8 cellular contexts compared by ENCODE assay signal in the genomic region with DNA sequence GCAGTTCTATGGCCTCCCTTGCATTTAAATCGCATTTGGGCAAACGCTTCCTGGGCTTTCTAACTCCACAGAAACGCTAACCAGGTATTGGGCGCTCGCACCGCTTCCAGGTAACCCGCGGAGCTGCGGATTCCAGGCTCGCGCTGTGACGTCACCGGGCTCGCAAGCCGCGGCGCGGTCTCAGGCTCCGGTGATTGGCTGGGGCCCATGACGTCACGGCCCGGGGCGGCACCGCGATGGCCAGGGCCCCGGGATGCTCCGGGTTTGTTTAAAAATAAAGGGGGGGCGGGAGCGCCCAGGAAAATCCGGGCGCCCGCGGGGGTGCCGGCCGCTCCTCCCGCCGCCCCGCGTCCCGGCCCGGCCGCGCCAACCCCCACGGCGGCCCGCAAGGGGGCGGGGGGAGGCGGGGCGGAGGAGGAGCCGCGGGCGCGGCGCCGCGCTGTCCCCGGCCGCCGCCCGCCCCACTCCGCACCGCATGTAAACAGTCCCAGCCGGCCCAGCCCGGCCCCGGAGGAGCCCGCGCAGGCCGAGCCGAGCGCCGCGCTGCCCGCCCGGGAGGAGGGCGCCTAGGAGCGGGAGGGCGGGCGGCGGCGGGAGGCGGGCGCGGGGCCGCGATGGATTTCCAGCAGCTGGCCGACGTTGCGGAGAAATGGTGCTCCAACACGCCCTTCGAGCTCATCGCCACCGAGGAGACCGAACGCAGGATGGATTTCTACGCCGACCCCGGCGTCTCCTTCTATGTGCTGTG. TPM values are rescaled to one million over a fixed set of nuclear protein-coding genes. Genes with fewer than 3 reads are reported as not detected.
A peak's percentile ranks its signal among the peaks of the same experiment; 100 is the strongest.
DNase-seq lines count a peak whose midpoint lies in the region; ATAC-seq and TF ChIP-seq lines count a peak whose summit lies in the region.

Gene MTURN, plus strand, starts transcription at position 464 of the 748 bp plus-strand sequence. Its CDS starts 151 bp downstream, at position 615.

- peak; percentile 94 for DNase-seq in NCI-H774 (lab: John Stamatoyannopoulos, UW)
- peak; percentile 87 for DNase-seq in activated CD8-positive, alpha-beta T cell treated with anti-CD3 and anti-CD28 coated beads for 36 hours
- peak; percentile 93 for DNase-seq in ecto neural progenitor cell (ENCODE audit: low spot score)
- DNase-seq in lower leg skin (ENCODE audit: low spot score in 2 of 2), result peak; percentile 73 to 97
- DNase-seq in stimulated activated CD4-positive, alpha-beta T cell treated with anti-CD3 and anti-CD28 coated beads, Interleukin-4, amount 100 ng/mL, for 1 hour, result peak; percentile 86

- peak within 1 kb of the TSS; percentile 86 for H3K4me3 Mint-ChIP-seq in activated CD8-positive, alpha-beta T cell treated with anti-CD3 and anti-CD28 coated beads for 36 hours

- H3K27ac ChIP-seq in BLaER1, result peak within 1 kb of the TSS; percentile 35; the same call in 1 of the 2 replicates

- POLR2A ChIA-PET in activated CD8-positive, alpha-beta T cell treated with anti-CD3 and anti-CD28 coated beads for 36 hours (lab: Charles Lee), result interaction anchor here (0.6 to 2.7 kb wide), 7 partner anchors 11 to 344 kb away, joined by 3 to 8 read pairs (median 3); partner anchors contain the start of genes NOD1 and PLEKHA8

- H3K27ac Mint-ChIP-seq in activated CD8-positive, alpha-beta T cell treated with anti-CD3 and anti-CD28 coated beads for 36 hours, result peak within 1 kb of the TSS; percentile 83

- H3K27me3 ChIP-seq in BLaER1, result peaks cover 33% of the 10 kb centered on the region

- H3K4me3 ChIP-seq in BLaER1 (peak within 1 kb of the TSS; percentile 95), lower leg skin (ENCODE audit: low read depth, poor library complexity, severe bottlenecking) (peak within 1 kb of the TSS; percentile 87)

- H3K36me3 Mint-ChIP-seq in activated CD8-positive, alpha-beta T cell treated with anti-CD3 and anti-CD28 coated beads for 36 hours (ENCODE audit: low read depth), result no peaks in the 10 kb centered on the region

- H3K9me3 ChIP-seq in BLaER1, result no peaks in the 10 kb centered on the region

- 1% methylated on average over 46 to 64 of the region's 98 CpGs for WGBS in lower leg skin, 2 donors

- H3K27me3 Mint-ChIP-seq in activated CD8-positive, alpha-beta T cell treated with anti-CD3 and anti-CD28 coated beads for 36 hours, result peaks cover 10% of the 10 kb centered on the region

- peak; percentile 90 for ATAC-seq in GM19395 (IDR thresholded peaks at IDR 0.05; ENCODE audit: unreplicated experiment)
- ATAC-seq in HG03520 (IDR thresholded peaks at IDR 0.05; ENCODE audit: unreplicated experiment), result peak; percentile 87
- peak; percentile 79 for ATAC-seq in activated CD8-positive, alpha-beta T cell treated with anti-CD3 and anti-CD28 coated beads for 36 hours

- no peak for TF ChIP-seq POLR2A in lower leg skin (IDR thresholded peaks at IDR 0.05)

- H3K4me1 Mint-ChIP-seq in activated CD8-positive, alpha-beta T cell treated with anti-CD3 and anti-CD28 coated beads for 36 hours (ENCODE audit: low read depth), result peaks cover 6% of the 10 kb centered on the region

- CTCF ChIA-PET in activated CD8-positive, alpha-beta T cell treated with anti-CD3 and anti-CD28 coated beads for 36 hours (lab: Charles Lee), result interaction anchor here (0.7 to 1.4 kb wide), 4 partner anchors 12 to 219 kb away, joined by 3 to 7 read pairs (median 4); no protein-coding TSS in a partner anchor

- peak within 1 kb of the TSS; percentile 77 for H3K9ac ChIP-seq in BLaER1

- H3K9me3 Mint-ChIP-seq in activated CD8-positive, alpha-beta T cell treated with anti-CD3 and anti-CD28 coated beads for 36 hours, result no peaks in the 10 kb centered on the region

- peak within 1 kb of the TSS; percentile 100 for H3K4me2 ChIP-seq in BLaER1

- H3K4me1 ChIP-seq in BLaER1, result no peaks in the 10 kb centered on the region

- peaks cover 23% of the 10 kb centered on the region for H4K20me1 ChIP-seq in BLaER1

- intact Hi-C loops in activated CD8-positive, alpha-beta T cell treated with anti-CD3 and anti-CD28 coated beads for 36 hours (cut with micrococcal nuclease), result no loop called here
- intact Hi-C loops in lower leg skin (cut with DNase I; ENCODE audit: low total_unique reads), result no loop called here

- H3K36me3 ChIP-seq in BLaER1, result peaks cover 4% of the 10 kb centered on the region; the same call in 1 of the 2 replicates

- no peak for TF ChIP-seq CTCF in activated CD8-positive, alpha-beta T cell treated with anti-CD3 and anti-CD28 coated beads for 36 hours (IDR thresholded peaks at IDR 0.05)
- TF ChIP-seq CTCF in lower leg skin (IDR thresholded peaks at IDR 0.05), result no peak

RNA-seq across cellular contexts. Expression of gene MTURN, which starts in this region (rescaled TPM):
- total RNA-seq in activated CD8-positive, alpha-beta T cell treated with anti-CD3 and anti-CD28 coated beads for 36 hours, result 1 to 10 TPM; 3.2 to 3.3 TPM
- 10 to 100 TPM; 36.9 to 59.7 (median 45.6) TPM for total RNA-seq in lower leg skin

Comparison
In these comparisons a context has a peak if more than half of its experiments do, and no peak if none do; other contexts are left out.
1. Peak in every context shown above with its lines: DNase-seq, ATAC-seq, H3K4me3 ChIP-seq and H3K27ac ChIP-seq.
2. RNA of gene MTURN (total RNA-seq): 36.9 to 59.7 TPM in lower leg skin; 3.2 to 3.3 TPM in activated CD8-positive, alpha-beta T cell treated with anti-CD3 and anti-CD28 coated beads for 36 hours; every median in the first group is over 4 times any median in the second.